Comparison of ENCODE assay signal across 1 cellular context in genomic region chr2:188819781-188820180, GRCh38.
TF ChIP-seq lines count a peak whose summit lies in the region.

No MANE protein-coding gene starts in this region.

TF ChIP-seq in GM23338, 12 proteins besides CTCF, POLR2A, EP300 and RAD21 (continued from another document):
- TF ChIP-seq REST (IDR thresholded peaks at IDR 0.05; ENCODE audit: unreplicated experiment), result no peak
- no peak for TF ChIP-seq EZH2phosphoT487 (IDR thresholded peaks at IDR 0.05; ENCODE audit: unreplicated experiment)
- TF ChIP-seq STAT1 (IDR thresholded peaks at IDR 0.05; ENCODE audit: unreplicated experiment), result no peak
- TF ChIP-seq ZNF331 (CRISPR knock-in tag; IDR thresholded peaks at IDR 0.05; ENCODE audit: low read depth), result no peak
- TF ChIP-seq, protein P1, sequence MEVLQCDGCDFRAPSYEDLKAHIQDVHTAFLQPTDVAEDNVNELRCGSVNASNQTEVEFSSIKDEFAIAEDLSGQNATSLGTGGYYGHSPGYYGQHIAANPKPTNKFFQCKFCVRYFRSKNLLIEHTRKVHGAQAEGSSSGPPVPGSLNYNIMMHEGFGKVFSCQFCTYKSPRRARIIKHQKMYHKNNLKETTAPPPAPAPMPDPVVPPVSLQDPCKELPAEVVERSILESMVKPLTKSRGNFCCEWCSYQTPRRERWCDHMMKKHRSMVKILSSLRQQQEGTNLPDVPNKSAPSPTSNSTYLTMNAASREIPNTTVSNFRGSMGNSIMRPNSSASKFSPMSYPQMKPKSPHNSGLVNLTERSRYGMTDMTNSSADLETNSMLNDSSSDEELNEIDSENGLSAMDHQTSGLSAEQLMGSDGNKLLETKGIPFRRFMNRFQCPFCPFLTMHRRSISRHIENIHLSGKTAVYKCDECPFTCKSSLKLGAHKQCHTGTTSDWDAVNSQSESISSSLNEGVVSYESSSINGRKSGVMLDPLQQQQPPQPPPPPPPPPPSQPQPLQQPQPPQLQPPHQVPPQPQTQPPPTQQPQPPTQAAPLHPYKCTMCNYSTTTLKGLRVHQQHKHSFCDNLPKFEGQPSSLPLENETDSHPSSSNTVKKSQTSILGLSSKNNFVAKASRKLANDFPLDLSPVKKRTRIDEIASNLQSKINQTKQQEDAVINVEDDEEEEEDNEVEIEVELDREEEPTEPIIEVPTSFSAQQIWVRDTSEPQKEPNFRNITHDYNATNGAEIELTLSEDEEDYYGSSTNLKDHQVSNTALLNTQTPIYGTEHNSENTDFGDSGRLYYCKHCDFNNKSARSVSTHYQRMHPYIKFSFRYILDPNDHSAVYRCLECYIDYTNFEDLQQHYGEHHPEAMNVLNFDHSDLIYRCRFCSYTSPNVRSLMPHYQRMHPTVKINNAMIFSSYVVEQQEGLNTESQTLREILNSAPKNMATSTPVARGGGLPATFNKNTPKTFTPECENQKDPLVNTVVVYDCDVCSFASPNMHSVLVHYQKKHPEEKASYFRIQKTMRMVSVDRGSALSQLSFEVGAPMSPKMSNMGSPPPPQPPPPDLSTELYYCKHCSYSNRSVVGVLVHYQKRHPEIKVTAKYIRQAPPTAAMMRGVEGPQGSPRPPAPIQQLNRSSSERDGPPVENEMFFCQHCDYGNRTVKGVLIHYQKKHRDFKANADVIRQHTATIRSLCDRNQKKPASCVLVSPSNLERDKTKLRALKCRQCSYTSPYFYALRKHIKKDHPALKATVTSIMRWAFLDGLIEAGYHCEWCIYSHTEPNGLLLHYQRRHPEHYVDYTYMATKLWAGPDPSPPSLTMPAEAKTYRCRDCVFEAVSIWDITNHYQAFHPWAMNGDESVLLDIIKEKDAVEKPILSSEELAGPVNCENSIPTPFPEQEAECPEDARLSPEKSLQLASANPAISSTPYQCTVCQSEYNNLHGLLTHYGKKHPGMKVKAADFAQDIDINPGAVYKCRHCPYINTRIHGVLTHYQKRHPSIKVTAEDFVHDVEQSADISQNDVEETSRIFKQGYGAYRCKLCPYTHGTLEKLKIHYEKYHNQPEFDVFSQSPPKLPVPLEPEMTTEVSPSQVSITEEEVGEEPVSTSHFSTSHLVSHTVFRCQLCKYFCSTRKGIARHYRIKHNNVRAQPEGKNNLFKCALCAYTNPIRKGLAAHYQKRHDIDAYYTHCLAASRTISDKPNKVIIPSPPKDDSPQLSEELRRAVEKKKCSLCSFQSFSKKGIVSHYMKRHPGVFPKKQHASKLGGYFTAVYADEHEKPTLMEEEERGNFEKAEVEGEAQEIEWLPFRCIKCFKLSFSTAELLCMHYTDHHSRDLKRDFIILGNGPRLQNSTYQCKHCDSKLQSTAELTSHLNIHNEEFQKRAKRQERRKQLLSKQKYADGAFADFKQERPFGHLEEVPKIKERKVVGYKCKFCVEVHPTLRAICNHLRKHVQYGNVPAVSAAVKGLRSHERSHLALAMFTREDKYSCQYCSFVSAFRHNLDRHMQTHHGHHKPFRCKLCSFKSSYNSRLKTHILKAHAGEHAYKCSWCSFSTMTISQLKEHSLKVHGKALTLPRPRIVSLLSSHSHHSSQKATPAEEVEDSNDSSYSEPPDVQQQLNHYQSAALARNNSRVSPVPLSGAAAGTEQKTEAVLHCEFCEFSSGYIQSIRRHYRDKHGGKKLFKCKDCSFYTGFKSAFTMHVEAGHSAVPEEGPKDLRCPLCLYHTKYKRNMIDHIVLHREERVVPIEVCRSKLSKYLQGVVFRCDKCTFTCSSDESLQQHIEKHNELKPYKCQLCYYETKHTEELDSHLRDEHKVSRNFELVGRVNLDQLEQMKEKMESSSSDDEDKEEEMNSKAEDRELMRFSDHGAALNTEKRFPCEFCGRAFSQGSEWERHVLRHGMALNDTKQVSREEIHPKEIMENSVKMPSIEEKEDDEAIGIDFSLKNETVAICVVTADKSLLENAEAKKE (CRISPR knock-in tag; IDR thresholded peaks at IDR 0.05), result no peak
- no peak for TF ChIP-seq NANOG (IDR thresholded peaks at IDR 0.05; ENCODE audit: borderline replicate concordance)
- TF ChIP-seq JUNB (IDR thresholded peaks at IDR 0.05; ENCODE audit: unreplicated experiment), result no peak
